Comparison of ENCODE assay signal across 1 cellular context in the genomic region with DNA sequence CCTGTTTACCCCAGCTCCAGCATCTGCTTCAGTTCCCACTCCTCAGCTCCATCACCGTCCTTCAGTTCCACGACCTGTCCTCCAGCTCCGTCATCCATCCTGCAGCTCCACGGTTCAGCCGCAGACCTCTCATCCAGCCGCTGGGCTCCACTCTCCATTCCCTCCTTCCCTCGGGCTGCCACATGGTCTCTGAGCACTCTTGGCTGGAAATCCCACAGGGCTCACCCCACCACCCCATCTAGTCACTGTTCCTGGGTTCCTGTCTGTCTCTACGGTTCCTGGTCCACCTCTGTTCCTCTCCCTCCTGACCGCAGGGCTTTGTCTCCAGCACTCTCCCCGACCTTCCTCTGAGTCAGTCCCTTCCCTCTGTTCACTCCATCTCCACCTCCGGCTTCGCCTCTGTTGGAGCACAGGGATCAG.
TF ChIP-seq lines count a peak whose summit lies in the region.

No MANE protein-coding gene starts in this region.

TF ChIP-seq in WTC11, 78 proteins besides CTCF, POLR2A, EP300 and RAD21 (continued from another document):
- TF ChIP-seq, protein P1, sequence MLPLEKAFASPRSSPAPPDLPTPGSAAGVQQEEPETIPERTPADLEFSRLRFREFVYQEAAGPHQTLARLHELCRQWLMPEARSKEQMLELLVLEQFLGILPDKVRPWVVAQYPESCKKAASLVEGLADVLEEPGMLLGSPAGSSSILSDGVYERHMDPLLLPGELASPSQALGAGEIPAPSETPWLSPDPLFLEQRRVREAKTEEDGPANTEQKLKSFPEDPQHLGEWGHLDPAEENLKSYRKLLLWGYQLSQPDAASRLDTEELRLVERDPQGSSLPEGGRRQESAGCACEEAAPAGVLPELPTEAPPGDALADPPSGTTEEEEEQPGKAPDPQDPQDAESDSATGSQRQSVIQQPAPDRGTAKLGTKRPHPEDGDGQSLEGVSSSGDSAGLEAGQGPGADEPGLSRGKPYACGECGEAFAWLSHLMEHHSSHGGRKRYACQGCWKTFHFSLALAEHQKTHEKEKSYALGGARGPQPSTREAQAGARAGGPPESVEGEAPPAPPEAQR (CRISPR knock-in tag; IDR thresholded peaks at IDR 0.05) = no peak
- TF ChIP-seq TEAD4 (CRISPR knock-in tag; IDR thresholded peaks at IDR 0.05) = no peak
- TF ChIP-seq, protein P2, sequence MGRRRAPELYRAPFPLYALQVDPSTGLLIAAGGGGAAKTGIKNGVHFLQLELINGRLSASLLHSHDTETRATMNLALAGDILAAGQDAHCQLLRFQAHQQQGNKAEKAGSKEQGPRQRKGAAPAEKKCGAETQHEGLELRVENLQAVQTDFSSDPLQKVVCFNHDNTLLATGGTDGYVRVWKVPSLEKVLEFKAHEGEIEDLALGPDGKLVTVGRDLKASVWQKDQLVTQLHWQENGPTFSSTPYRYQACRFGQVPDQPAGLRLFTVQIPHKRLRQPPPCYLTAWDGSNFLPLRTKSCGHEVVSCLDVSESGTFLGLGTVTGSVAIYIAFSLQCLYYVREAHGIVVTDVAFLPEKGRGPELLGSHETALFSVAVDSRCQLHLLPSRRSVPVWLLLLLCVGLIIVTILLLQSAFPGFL (CRISPR knock-in tag; IDR thresholded peaks at IDR 0.05; ENCODE audit: borderline replicate concordance) = no peak
- no peak for TF ChIP-seq ZNF396 (CRISPR knock-in tag; IDR thresholded peaks at IDR 0.05; ENCODE audit: borderline replicate concordance)
- TF ChIP-seq ELF4 (CRISPR knock-in tag; IDR thresholded peaks at IDR 0.05; ENCODE audit: low read depth) = no peak
- TF ChIP-seq GRHL2 (CRISPR knock-in tag; IDR thresholded peaks at IDR 0.05; ENCODE audit: insufficient replicate concordance, severe bottlenecking) = no peak
